ENCODE assay signal across 14 cellular contexts in genomic region chr20:51346686-51347485, GRCh38.
DNase-seq lines count a peak whose midpoint lies in the region; ATAC-seq and TF ChIP-seq lines count a peak whose summit lies in the region.
"Had no signal": no experiment of that assay in that cellular context is flagged by ENCODE, and none has a peak within 500 bp of the region (broad histone marks: within the 10 kb centered on the region; RNA-seq: fewer than 3 reads in every experiment).

No MANE protein-coding gene starts in this region.

- intact Hi-C loops in Right ventricle myocardium inferior (cut with DNase I) = no loop called here

- TF ChIP-seq CTCF in fibroblast of pulmonary artery (IDR thresholded peaks at IDR 0.05; ENCODE audit: low read length, missing control alignments) = no peak

- DNase-seq in NCI-H1694 (lab: John Stamatoyannopoulos, UW) (peak; percentile 2), NCI-H1694 treated with DMSO at 0.1 percent for 48 hours (lab: John Stamatoyannopoulos, UW) (no peak), SW480 (ENCODE audit: low spot score) (peak; percentile 59), fibroblast of pulmonary artery (ENCODE audit: low read depth) (peak; percentile 41), stromal cell of bone marrow (ENCODE audit: low read depth) (peak; percentile 53), Right ventricle myocardium inferior (ENCODE audit: missing footprints) (no peak), left lobe of liver (ENCODE audit: low spot score) (no peak)
- DNase-seq: activated CD4-positive, alpha-beta memory T cell treated with anti-CD3 and anti-CD28 coated beads for 36 hours; activated effector memory CD4-positive, alpha-beta T cell treated with Interleukin-2 at 50 U/mL for 16 hours; body of pancreas; nephron progenitor cell; SIG-M5 had no signal

- no peak overlapping the region for H3K4me3 ChIP-seq in fibroblast of pulmonary artery (replicated peaks; ENCODE audit: low read depth, low read length)
- H3K4me3 ChIP-seq: body of pancreas, skin epidermis had no signal

- ATAC-seq in Right ventricle myocardium inferior (no peak), HG03159 (IDR thresholded peaks at IDR 0.05; ENCODE audit: unreplicated experiment) (no peak), left lobe of liver (no peak)
- ATAC-seq: body of pancreas had no signal

Comparison
In these comparisons a context has a peak if more than half of its experiments do, and no peak if none do; other contexts are left out.
1. DNase-seq: peak in NCI-H1694 (single experiment), SW480 (single experiment), fibroblast of pulmonary artery (single experiment) and stromal cell of bone marrow (single experiment); none in NCI-H1694 treated with DMSO at 0.1 percent for 48 hours (single experiment), Right ventricle myocardium inferior (single experiment) and left lobe of liver (single experiment).